In genomic region chr3:50137567-50137966, GRCh38 we compare ENCODE assay signal across 15 cellular contexts. TPM values are rescaled to one million over a fixed set of nuclear protein-coding genes. Genes with fewer than 3 reads are reported as not detected.
A peak's percentile ranks its signal among the peaks of the same experiment; 100 is the strongest.
DNase-seq lines count a peak whose midpoint lies in the region; ATAC-seq and TF ChIP-seq lines count a peak whose summit lies in the region.
"Had no signal": no experiment of that assay in that cellular context is flagged by ENCODE, and none has a peak within 500 bp of the region (broad histone marks: within the 10 kb centered on the region; RNA-seq: fewer than 3 reads in every experiment).

No MANE protein-coding gene starts in this region.

- no peak overlapping the region for H3K4me3 Mint-ChIP-seq in stimulated activated effector memory CD8-positive, alpha-beta T cell treated with anti-CD3 and anti-CD28 coated beads, Interleukin-12 subunit alpha, Interleukin-12 subunit beta, amount 100 ng/mL, for 72 hours

- H3K4me1 ChIP-seq in RWPE2 (ENCODE audit: insufficient read depth, poor library complexity, severe bottlenecking) = peaks cover 23% of the 10 kb centered on the region
- peaks cover 23% of the 10 kb centered on the region; the same call in 1 of the 2 replicates for H3K4me1 ChIP-seq in iPS-20b (ENCODE audit: insufficient read depth, low read length)
- H3K4me1 ChIP-seq: HAP-1 had no signal

- H3K9me3 ChIP-seq in RWPE2 (ENCODE audit: severe bottlenecking) = no peaks in the 10 kb centered on the region
- no peaks in the 10 kb centered on the region for H3K9me3 ChIP-seq in iPS-20b (ENCODE audit: insufficient read depth, low read depth, low read length)
- H3K9me3 ChIP-seq: HAP-1 had no signal

- no peaks in the 10 kb centered on the region for H3K36me3 ChIP-seq in RWPE2 (ENCODE audit: low read depth)
- no peaks in the 10 kb centered on the region for H3K36me3 ChIP-seq in iPS-20b (ENCODE audit: insufficient read depth, low read depth, low read length)
- H3K36me3 ChIP-seq: HAP-1 had no signal

- ATAC-seq in Right ventricle myocardium inferior (no peak), Right ventricle myocardium superior (ENCODE audit: poor library complexity) (no peak), RWPE2 (ENCODE audit: low read depth) (no peak; the same call in 2 of the 3 replicates), GM18909 (IDR thresholded peaks at IDR 0.05; ENCODE audit: poor library complexity, unreplicated experiment) (no peak), HG03196 (IDR thresholded peaks at IDR 0.05; ENCODE audit: unreplicated experiment) (no peak)
- ATAC-seq in stimulated activated effector memory CD8-positive, alpha-beta T cell treated with anti-CD3 and anti-CD28 coated beads, Interleukin-12 subunit alpha, Interleukin-12 subunit beta, amount 100 ng/mL, for 72 hours = no peak

- peak; percentile 15 for DNase-seq in Right ventricle myocardium inferior (ENCODE audit: missing footprints)
- no peak for DNase-seq in Right ventricle myocardium superior
- no peak for DNase-seq in RWPE2 (ENCODE audit: low spot score)
- no peak for DNase-seq in stimulated activated effector memory CD8-positive, alpha-beta T cell treated with anti-CD3 and anti-CD28 coated beads, Interleukin-12 subunit alpha, Interleukin-12 subunit beta, amount 100 ng/mL, for 72 hours (ENCODE audit: low spot score in 2 of 2)
- DNase-seq in activated naive CD4-positive, alpha-beta T cell treated with Interleukin-2 at 50 U/mL for 16 hours = no peak
- DNase-seq: COR-L47, NCI-H1436 treated with DMSO at 0.1 percent for 48 hours, NCI-H345, PC-3 had no signal

- H3K36me3 Mint-ChIP-seq in stimulated activated effector memory CD8-positive, alpha-beta T cell treated with anti-CD3 and anti-CD28 coated beads, Interleukin-12 subunit alpha, Interleukin-12 subunit beta, amount 100 ng/mL, for 72 hours = no peaks in the 10 kb centered on the region
- H3K36me3 Mint-ChIP-seq: CD14-positive monocyte had no signal

- H3K27ac Mint-ChIP-seq in stimulated activated effector memory CD8-positive, alpha-beta T cell treated with anti-CD3 and anti-CD28 coated beads, Interleukin-12 subunit alpha, Interleukin-12 subunit beta, amount 100 ng/mL, for 72 hours = peak overlapping the region; percentile 81

- H3K27me3 ChIP-seq in RWPE2 (ENCODE audit: insufficient read depth, poor library complexity, severe bottlenecking) (no peaks in the 10 kb centered on the region), iPS-20b (ENCODE audit: insufficient read depth, low read length) (no peaks in the 10 kb centered on the region)

- TF ChIP-seq CTCF in RWPE2 (IDR thresholded peaks at IDR 0.05; ENCODE audit: poor library complexity, severe bottlenecking) = no peak

- H3K9ac ChIP-seq in iPS-20b (ENCODE audit: low read depth, low read length) = peak overlapping the region; percentile 62; the same call in 1 of the 2 replicates

- intact Hi-C loops in Right ventricle myocardium inferior (cut with DNase I) (no loop called here), Right ventricle myocardium superior (cut with DNase I) (no loop called here)

- H3K4me3 ChIP-seq in RWPE2 (ENCODE audit: severe bottlenecking) = no peak overlapping the region
- H3K4me3 ChIP-seq in iPS-20b (ENCODE audit: low read length) = no peak overlapping the region
- H3K4me3 ChIP-seq: HAP-1 had no signal

- H3K27ac ChIP-seq in RWPE2 (ENCODE audit: poor library complexity, severe bottlenecking) (peak overlapping the region; percentile 73), iPS-20b (ENCODE audit: low read length) (no peak overlapping the region)

- peaks cover 10% of the 10 kb centered on the region for H3K4me1 Mint-ChIP-seq in stimulated activated effector memory CD8-positive, alpha-beta T cell treated with anti-CD3 and anti-CD28 coated beads, Interleukin-12 subunit alpha, Interleukin-12 subunit beta, amount 100 ng/mL, for 72 hours

- no peaks in the 10 kb centered on the region for H3K9me3 Mint-ChIP-seq in stimulated activated effector memory CD8-positive, alpha-beta T cell treated with anti-CD3 and anti-CD28 coated beads, Interleukin-12 subunit alpha, Interleukin-12 subunit beta, amount 100 ng/mL, for 72 hours

RNA-seq across cellular contexts. Expression of gene SEMA3F, which starts 17.6 kb away (rescaled TPM):
- total RNA-seq in Right ventricle myocardium inferior (12.3 TPM), Right ventricle myocardium superior (10.8 TPM)

RNA-seq across cellular contexts. Expression of gene RBM5, which starts 48.8 kb away (rescaled TPM):
- total RNA-seq in Right ventricle myocardium inferior = 66.5 TPM
- total RNA-seq in Right ventricle myocardium superior = 56.7 TPM

RNA-seq across cellular contexts. Expression of gene GNAT1, which starts 53.8 kb away (rescaled TPM):
- total RNA-seq in Right ventricle myocardium inferior (not detected), Right ventricle myocardium superior (not detected)
- total RNA-seq: A172 had no signal
